ENCODE assay signal across 9 cellular contexts in the genomic region with DNA sequence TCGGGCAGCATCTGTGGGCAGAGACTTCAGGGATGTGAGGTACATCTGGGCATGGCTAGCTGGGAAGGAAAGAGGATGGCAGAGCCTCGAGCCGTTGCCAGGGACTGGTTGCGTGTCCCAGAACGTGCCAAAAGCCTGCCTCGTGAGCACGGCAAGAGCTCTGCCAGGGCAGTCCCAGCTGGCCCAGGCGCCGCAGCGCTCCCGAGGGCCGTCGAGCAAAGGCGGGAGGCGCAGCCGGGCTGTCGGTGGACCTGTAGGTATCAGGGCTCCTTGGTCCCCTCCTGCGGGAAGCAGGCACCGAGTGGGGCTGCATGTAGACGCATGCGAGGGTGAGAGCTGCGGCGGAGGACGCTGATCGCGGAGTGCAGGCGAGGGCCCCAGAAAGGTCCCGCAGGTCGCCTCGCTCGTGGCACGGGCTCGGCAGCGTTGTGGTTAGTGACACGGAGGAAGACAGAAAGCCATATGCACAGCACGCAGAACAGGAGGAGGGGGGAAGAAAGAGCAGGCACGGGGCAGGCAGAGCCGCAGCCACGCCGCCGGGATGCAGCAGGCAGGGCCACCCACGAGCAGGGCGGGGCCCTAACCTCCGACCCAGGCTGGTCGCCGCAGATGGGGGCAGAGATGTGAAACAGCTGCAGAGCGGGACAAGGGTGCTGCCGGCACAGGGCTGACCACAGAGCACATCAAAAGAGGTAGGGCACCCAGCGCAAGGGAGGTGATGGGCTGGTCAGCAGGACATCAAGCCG. TPM values are rescaled to one million over a fixed set of nuclear protein-coding genes. Genes with fewer than 3 reads are reported as not detected.
DNase-seq lines count a peak whose midpoint lies in the region; ATAC-seq and TF ChIP-seq lines count a peak whose summit lies in the region.
"Had no signal": no experiment of that assay in that cellular context is flagged by ENCODE, and none has a peak within 500 bp of the region (broad histone marks: within the 10 kb centered on the region; RNA-seq: fewer than 3 reads in every experiment).

No MANE protein-coding gene starts in this region.

- WGBS in thyroid gland, 2 donors: 37 to 58% methylated on average over 39 to 46 of the region's 50 CpGs

- H3K4me1 Mint-ChIP-seq in type B pancreatic cell (ENCODE audit: unreplicated experiment): peaks cover 3% of the 10 kb centered on the region

- peak; percentile 81 for DNase-seq in activated CD8-positive, alpha-beta memory T cell treated with anti-CD3 and anti-CD28 coated beads for 24 hours
- no peak for DNase-seq in activated CD8-positive, alpha-beta memory T cell treated with anti-CD3 and anti-CD28 coated beads, Interleukin-2, amount 50 U/mL, for 48 hours
- no peak for DNase-seq in adipocyte (ENCODE audit: low read depth)
- DNase-seq in midbrain (lab: John Stamatoyannopoulos, UW): peak; percentile 18
- no peak for DNase-seq in type B pancreatic cell (ENCODE audit: extremely low spot score, unreplicated experiment)
- no peak for DNase-seq in ACHN
- no peak for DNase-seq in thyroid gland
- DNase-seq: NCI-H526 treated with DMSO at 0.1 percent for 48 hours had no signal

- H3K27ac ChIP-seq in thyroid gland: no peak overlapping the region

- peaks cover 3% of the 10 kb centered on the region for H3K27me3 Mint-ChIP-seq in type B pancreatic cell

- H3K36me3 Mint-ChIP-seq in type B pancreatic cell: no peaks in the 10 kb centered on the region

- peaks cover 10% of the 10 kb centered on the region for H3K27me3 ChIP-seq in adipocyte (replicated peaks; ENCODE audit: control insufficient read depth, insufficient read depth, low read length)
- no peaks in the 10 kb centered on the region for H3K27me3 ChIP-seq in thyroid gland

- intact Hi-C loops in thyroid gland (cut with DNase I): no loop called here

- peak overlapping the region; percentile 39 for H3K27ac Mint-ChIP-seq in type B pancreatic cell

- in situ Hi-C loops in ACHN (cut with HindIII; ENCODE audit: low pct_ligation_motif_present, low pct_unique_long_range_greater_than_20kb, low sequenced_read_pairs): no loop called here

- no peaks in the 10 kb centered on the region for H3K9me3 ChIP-seq in adipocyte (ENCODE audit: control insufficient read depth, low read length)
- no peaks in the 10 kb centered on the region for H3K9me3 ChIP-seq in thyroid gland

- peak overlapping the region; percentile 76 for H3K4me3 ChIP-seq in adipocyte (ENCODE audit: low read length)
- H3K4me3 ChIP-seq in thyroid gland (replicated peaks in 1 of 3): no peak overlapping the region

- TF ChIP-seq CTCF in type B pancreatic cell (conservative IDR thresholded peaks at IDR 0.05) (no peak), thyroid gland (IDR thresholded peaks at IDR 0.05) (no peak)

- peak overlapping the region; percentile 83 for H3K9ac ChIP-seq in adipocyte (ENCODE audit: low read length)

- H3K36me3 ChIP-seq in adipocyte (ENCODE audit: control insufficient read depth, insufficient read depth, low read length, severe bottlenecking) (no peaks in the 10 kb centered on the region), thyroid gland (no peaks in the 10 kb centered on the region)

- TF ChIP-seq POLR2A in thyroid gland (IDR thresholded peaks at IDR 0.05): no peak

- H3K4me1 ChIP-seq in adipocyte (ENCODE audit: control insufficient read depth, insufficient read depth, low read length) (peaks cover 26% of the 10 kb centered on the region), thyroid gland (no peaks in the 10 kb centered on the region)

- H3K4me3 Mint-ChIP-seq in type B pancreatic cell: no peak overlapping the region

- ATAC-seq in HG03159 (IDR thresholded peaks at IDR 0.05; ENCODE audit: unreplicated experiment): no peak

- no peaks in the 10 kb centered on the region for H3K9me3 Mint-ChIP-seq in type B pancreatic cell

RNA-seq across cellular contexts. Expression of gene LSP1, which starts 18.0 kb away (rescaled TPM):
- 0.50 and 0.53 TPM in 2 replicates for total RNA-seq in type B pancreatic cell (ENCODE audit: low replicate concordance)
- 10 to 100 TPM in 2 of 4 donors, 1 to 10 TPM in 2; 6.7 to 26.1 (median 10.5) TPM for total RNA-seq in thyroid gland

RNA-seq across cellular contexts. Expression of gene PRR33, which starts 20.8 kb away (rescaled TPM):
- total RNA-seq in type B pancreatic cell (ENCODE audit: low replicate concordance): not detected in 2 replicates
- total RNA-seq in thyroid gland: not detected

RNA-seq across cellular contexts. Expression of gene TNNI2, which starts 32.1 kb away (rescaled TPM):
- 1.7 and 3.9 TPM in 2 replicates for total RNA-seq in type B pancreatic cell (ENCODE audit: low replicate concordance)
- not detected for total RNA-seq in thyroid gland

RNA-seq across cellular contexts. Expression of gene SYT8, which starts 36.1 kb away (rescaled TPM):
- 4.5 and 7.9 TPM in 2 replicates for total RNA-seq in type B pancreatic cell (ENCODE audit: low replicate concordance)
- not detected for total RNA-seq in thyroid gland

RNA-seq across cellular contexts. Expression of gene TNNT3, which starts 48.6 kb away (rescaled TPM):
- 17.3 and 40.9 TPM in 2 replicates for total RNA-seq in type B pancreatic cell (ENCODE audit: low replicate concordance)
- 1 to 10 TPM in 3 of 4 donors, not detected in 1; 1.7 to 4.1 (median 2.6) TPM for total RNA-seq in thyroid gland

Comparison
In these comparisons a context has a peak if more than half of its experiments do, and no peak if none do; other contexts are left out.
1. DNase-seq: peak in activated CD8-positive, alpha-beta memory T cell treated with anti-CD3 and anti-CD28 coated beads for 24 hours (single experiment) and midbrain (single experiment); none in activated CD8-positive, alpha-beta memory T cell treated with anti-CD3 and anti-CD28 coated beads, Interleukin-2, amount 50 U/mL, for 48 hours (single experiment), adipocyte (single experiment), type B pancreatic cell (single experiment), ACHN (single experiment) and thyroid gland (0 of 2).